1 cellular context compared by ENCODE assay signal in genomic region chr11:65304613-65305012, GRCh38.
A peak's percentile ranks its signal among the peaks of the same experiment; 100 is the strongest.
TF ChIP-seq lines count a peak whose summit lies in the region.

No MANE protein-coding gene starts in this region.

TF ChIP-seq in HepG2, 621 proteins besides CTCF, POLR2A, EP300 and RAD21:
- TF ChIP-seq NONO (IDR thresholded peaks at IDR 0.05) = no peak
- 0 out of 2 replicates have a peak, but pooled peaks have one; percentile 30 for TF ChIP-seq NONO (CRISPR knock-in tag; conservative IDR thresholded peaks at IDR 0.05)
- TF ChIP-seq ZNF646 (CRISPR knock-in tag; IDR thresholded peaks at IDR 0.05) = no peak
- TF ChIP-seq MAFF (IDR thresholded peaks at IDR 0.05; ENCODE audit: low read depth, low read length) = no peak
- TF ChIP-seq HNRNPLL (IDR thresholded peaks at IDR 0.05; ENCODE audit: low read depth, low read length, poor library complexity, severe bottlenecking) = peak; percentile 19
- TF ChIP-seq AGO2 (optimal IDR thresholded peaks at IDR 0.05; ENCODE audit: low read depth, low read length) = peak; percentile 42
- 0 out of 2 replicates have a peak, but pooled peaks have one; percentile 28 for TF ChIP-seq ZFYVE20 (CRISPR knock-in tag; IDR thresholded peaks at IDR 0.05; ENCODE audit: borderline replicate concordance, low read depth)
